ENCODE assay signal across 25 cellular contexts in the genomic region with DNA sequence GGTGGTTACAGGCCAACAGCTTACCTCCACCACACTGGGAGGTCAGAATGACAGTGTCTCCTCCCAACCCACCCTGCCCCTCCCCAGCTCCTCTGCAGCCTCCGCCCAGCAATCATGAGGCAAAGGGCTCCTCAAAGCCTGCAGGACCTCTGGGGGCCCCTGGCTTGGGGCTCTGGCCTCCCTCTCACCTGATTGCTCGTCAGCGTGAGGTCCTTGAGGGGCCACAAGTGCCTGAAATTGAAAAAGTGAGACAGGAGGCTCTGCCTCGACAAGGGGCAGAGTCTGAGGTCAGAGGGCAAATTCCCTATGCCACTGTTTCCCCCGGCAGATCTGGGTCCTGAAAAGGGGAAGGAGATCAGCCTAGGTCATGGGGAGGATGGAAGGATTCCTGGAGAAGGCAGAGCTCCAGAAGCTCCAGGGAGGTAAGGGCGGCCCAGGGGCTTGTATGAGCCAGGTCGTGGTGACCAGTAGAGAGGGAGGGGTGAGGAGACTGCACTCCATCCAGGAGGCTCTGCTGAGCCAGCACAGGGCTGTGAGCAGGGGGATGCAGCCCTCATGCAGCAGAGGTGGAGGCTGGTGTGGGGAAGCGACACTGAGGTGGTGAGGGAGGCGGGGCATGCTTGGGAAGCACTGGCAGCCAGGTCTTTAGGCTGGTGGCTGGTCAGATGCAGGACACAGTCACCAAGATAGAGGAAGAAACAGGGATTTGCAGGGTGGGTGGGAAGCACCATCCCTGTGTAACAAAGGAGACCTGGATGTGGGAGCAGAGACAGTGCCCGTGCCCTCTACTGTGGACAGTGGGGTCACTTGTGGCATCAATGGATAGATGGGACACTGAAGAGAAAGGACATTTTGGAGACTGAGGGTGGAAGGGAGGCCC. TPM values are rescaled to one million over a fixed set of nuclear protein-coding genes. Genes with fewer than 3 reads are reported as not detected.
DNase-seq lines count a peak whose midpoint lies in the region; ATAC-seq, FAIRE-seq and TF ChIP-seq lines count a peak whose summit lies in the region.
"Had no signal": no experiment of that assay in that cellular context is flagged by ENCODE, and none has a peak within 500 bp of the region (broad histone marks: within the 10 kb centered on the region; RNA-seq: fewer than 3 reads in every experiment).

No MANE protein-coding gene starts in this region.

- no peak overlapping the region for H3K27ac Mint-ChIP-seq in activated CD4-positive, alpha-beta T cell treated with anti-CD3 and anti-CD28 coated beads for 36 hours
- no peak overlapping the region for H3K27ac Mint-ChIP-seq in activated CD4-positive, alpha-beta T cell treated with anti-CD3 and anti-CD28 coated beads, Interleukin-2, amount 10 ng/mL, durations not matched to agents 24 days and 14 days
- H3K27ac Mint-ChIP-seq in immature natural killer cell = no peak overlapping the region
- no peak overlapping the region for H3K27ac Mint-ChIP-seq in activated T-helper 17 cell treated with anti-CD3 and anti-CD28 coated beads, Interleukin-2, amount 50 U/mL, for 72 hours
- H3K27ac Mint-ChIP-seq: activated naive CD8-positive, alpha-beta T cell; dendritic cell treated with granulocyte-macrophage colony-stimulating factor and Interleukin-4, amounts not matched to agents 40 ng/mL and 50 ng/mL, for 4 days; GM23338; mesothelial cell of epicardium had no signal

- no peaks in the 10 kb centered on the region for H3K4me1 Mint-ChIP-seq in activated CD4-positive, alpha-beta T cell treated with anti-CD3 and anti-CD28 coated beads for 36 hours
- no peaks in the 10 kb centered on the region for H3K4me1 Mint-ChIP-seq in activated CD4-positive, alpha-beta T cell treated with anti-CD3 and anti-CD28 coated beads, Interleukin-2, amount 10 ng/mL, durations not matched to agents 24 days and 14 days
- no peaks in the 10 kb centered on the region for H3K4me1 Mint-ChIP-seq in immature natural killer cell
- no peaks in the 10 kb centered on the region for H3K4me1 Mint-ChIP-seq in activated T-helper 17 cell treated with anti-CD3 and anti-CD28 coated beads, Interleukin-2, amount 50 U/mL, for 72 hours
- H3K4me1 Mint-ChIP-seq: GM23338, mesothelial cell of epicardium had no signal

- TF ChIP-seq CTCF in left ventricle myocardium inferior (IDR thresholded peaks at IDR 0.05; ENCODE audit: borderline replicate concordance) (no peak), pancreas (IDR thresholded peaks at IDR 0.05) (no peak)

- POLR2A ChIA-PET in activated CD4-positive, alpha-beta T cell treated with anti-CD3 and anti-CD28 coated beads for 36 hours (lab: Charles Lee) = no interaction called here

- H3K4me3 Mint-ChIP-seq in activated CD4-positive, alpha-beta T cell treated with anti-CD3 and anti-CD28 coated beads for 36 hours = no peak overlapping the region
- no peak overlapping the region for H3K4me3 Mint-ChIP-seq in activated CD4-positive, alpha-beta T cell treated with anti-CD3 and anti-CD28 coated beads, Interleukin-2, amount 10 ng/mL, durations not matched to agents 24 days and 14 days
- H3K4me3 Mint-ChIP-seq in immature natural killer cell = no peak overlapping the region
- H3K4me3 Mint-ChIP-seq in activated T-helper 17 cell treated with anti-CD3 and anti-CD28 coated beads, Interleukin-2, amount 50 U/mL, for 72 hours = no peak overlapping the region
- H3K4me3 Mint-ChIP-seq: activated naive CD8-positive, alpha-beta T cell; dendritic cell treated with granulocyte-macrophage colony-stimulating factor and Interleukin-4, amounts not matched to agents 40 ng/mL and 50 ng/mL, for 4 days; GM23338; mesothelial cell of epicardium had no signal

- DNase-seq in activated CD4-positive, alpha-beta T cell treated with anti-CD3 and anti-CD28 coated beads for 36 hours = peak; percentile 2
- no peak for DNase-seq in activated CD4-positive, alpha-beta T cell treated with anti-CD3 and anti-CD28 coated beads, Interleukin-2, amount 10 ng/mL, durations not matched to agents 24 days and 14 days
- DNase-seq in Karpas-422 (peak; percentile 34), left ventricle myocardium inferior (peak; percentile 12), pancreas (peak in 4 of 6 donors; percentile 11 to 39 (median 24)), T1000 (lab: John Stamatoyannopoulos, UW) (no peak), immature natural killer cell (no peak)
- DNase-seq: activated T-cell treated with anti-CD3 and anti-CD28 coated beads for 4 hours; hippocampal formation; NCI-H1105; NCI-H510A treated with DMSO at 0.1 percent for 48 hours; SHP77; stimulated activated naive CD4-positive, alpha-beta T cell treated with Interleukin-2 at 50 U/mL for 16 hours had no signal

- H3K36me3 Mint-ChIP-seq in activated CD4-positive, alpha-beta T cell treated with anti-CD3 and anti-CD28 coated beads for 36 hours (ENCODE audit: low read depth) = peaks cover 2% of the 10 kb centered on the region
- no peaks in the 10 kb centered on the region for H3K36me3 Mint-ChIP-seq in activated CD4-positive, alpha-beta T cell treated with anti-CD3 and anti-CD28 coated beads, Interleukin-2, amount 10 ng/mL, durations not matched to agents 24 days and 14 days (ENCODE audit: low read depth)
- no peaks in the 10 kb centered on the region for H3K36me3 Mint-ChIP-seq in immature natural killer cell
- H3K36me3 Mint-ChIP-seq in activated T-helper 17 cell treated with anti-CD3 and anti-CD28 coated beads, Interleukin-2, amount 50 U/mL, for 72 hours (ENCODE audit: low read depth) = no peaks in the 10 kb centered on the region
- H3K36me3 Mint-ChIP-seq: mesothelial cell of epicardium had no signal

- no peaks in the 10 kb centered on the region for H3K9me2 ChIP-seq in Karpas-422 (replicated peaks; ENCODE audit: insufficient read depth, low read length)

- H3K27ac ChIP-seq in Karpas-422 (ENCODE audit: low read length) (no peak overlapping the region), left ventricle myocardium inferior (replicated peaks) (no peak overlapping the region), pancreas (no peak overlapping the region)
- H3K27ac ChIP-seq: BLaER1 treated with 17β-estradiol and CSF1 and Interleukin-3, amounts not matched to agents 10 nM and 100 nM; tibial nerve had no signal

- no peaks in the 10 kb centered on the region for H3K79me2 ChIP-seq in Karpas-422 (ENCODE audit: low read length)

- ATAC-seq in activated CD4-positive, alpha-beta T cell treated with anti-CD3 and anti-CD28 coated beads for 36 hours = no peak
- ATAC-seq in pancreas = no peak
- ATAC-seq in activated T-helper 17 cell treated with anti-CD3 and anti-CD28 coated beads, Interleukin-2, amount 50 U/mL, for 72 hours (replicated peaks) = no peak

- H4K20me1 ChIP-seq in Karpas-422 (ENCODE audit: insufficient read depth, low read depth, low read length) = no peaks in the 10 kb centered on the region; the same call in 1 of the 2 replicates
- H4K20me1 ChIP-seq: BLaER1 treated with 17β-estradiol and CSF1 and Interleukin-3, amounts not matched to agents 10 nM and 100 nM had no signal

- WGBS in pancreas, 2 donors = 90 to 94% methylated on average over 10 of the region's 10 CpGs

- no peak overlapping the region for H3K4me3 ChIP-seq in Karpas-422 (ENCODE audit: low read length)
- no peak overlapping the region for H3K4me3 ChIP-seq in left ventricle myocardium inferior
- H3K4me3 ChIP-seq in pancreas = no peak overlapping the region
- H3K4me3 ChIP-seq: BLaER1 treated with 17β-estradiol and CSF1 and Interleukin-3, amounts not matched to agents 10 nM and 100 nM; GM23338; tibial nerve had no signal

- H3K27me3 ChIP-seq in Karpas-422 (ENCODE audit: low read length) (no peaks in the 10 kb centered on the region), left ventricle myocardium inferior (ENCODE audit: low read depth) (no peaks in the 10 kb centered on the region), pancreas (no peaks in the 10 kb centered on the region)
- H3K27me3 ChIP-seq: BLaER1 treated with 17β-estradiol and CSF1 and Interleukin-3, amounts not matched to agents 10 nM and 100 nM; tibial nerve had no signal

- no peaks in the 10 kb centered on the region for H3K9me3 Mint-ChIP-seq in activated CD4-positive, alpha-beta T cell treated with anti-CD3 and anti-CD28 coated beads for 36 hours (ENCODE audit: low read depth)
- no peaks in the 10 kb centered on the region for H3K9me3 Mint-ChIP-seq in activated CD4-positive, alpha-beta T cell treated with anti-CD3 and anti-CD28 coated beads, Interleukin-2, amount 10 ng/mL, durations not matched to agents 24 days and 14 days
- H3K9me3 Mint-ChIP-seq in immature natural killer cell = no peaks in the 10 kb centered on the region
- no peaks in the 10 kb centered on the region for H3K9me3 Mint-ChIP-seq in activated T-helper 17 cell treated with anti-CD3 and anti-CD28 coated beads, Interleukin-2, amount 50 U/mL, for 72 hours
- H3K9me3 Mint-ChIP-seq: dendritic cell treated with granulocyte-macrophage colony-stimulating factor and Interleukin-4, amounts not matched to agents 40 ng/mL and 50 ng/mL, for 4 days; GM23338; mesothelial cell of epicardium had no signal

- no peaks in the 10 kb centered on the region for H3K9me3 ChIP-seq in Karpas-422 (ENCODE audit: low read length)
- H3K9me3 ChIP-seq in left ventricle myocardium inferior (replicated peaks) = no peaks in the 10 kb centered on the region
- H3K9me3 ChIP-seq in pancreas = no peaks in the 10 kb centered on the region
- H3K9me3 ChIP-seq: BLaER1 treated with 17β-estradiol and CSF1 and Interleukin-3, amounts not matched to agents 10 nM and 100 nM; tibial nerve had no signal

- no peak overlapping the region for H3K4me2 ChIP-seq in Karpas-422 (ENCODE audit: low read depth, low read length, poor library complexity, severe bottlenecking)
- H3K4me2 ChIP-seq: BLaER1 treated with 17β-estradiol and CSF1 and Interleukin-3, amounts not matched to agents 10 nM and 100 nM; GM23338 had no signal

- H3K36me3 ChIP-seq in Karpas-422 (ENCODE audit: insufficient read depth, low read length) = no peaks in the 10 kb centered on the region
- peaks cover 55% of the 10 kb centered on the region for H3K36me3 ChIP-seq in left ventricle myocardium inferior
- peaks cover 0 to 4% (median 0%) of the 10 kb centered on the region in 3 donors for H3K36me3 ChIP-seq in pancreas
- H3K36me3 ChIP-seq: tibial nerve had no signal

- no peak overlapping the region for H3K9ac ChIP-seq in Karpas-422 (ENCODE audit: low read length)
- H3K9ac ChIP-seq: BLaER1 treated with 17β-estradiol and CSF1 and Interleukin-3, amounts not matched to agents 10 nM and 100 nM had no signal

- no peaks in the 10 kb centered on the region for H3K4me1 ChIP-seq in Karpas-422 (ENCODE audit: low read length)
- peaks cover 31% of the 10 kb centered on the region for H3K4me1 ChIP-seq in left ventricle myocardium inferior
- no peaks in the 10 kb centered on the region for H3K4me1 ChIP-seq in pancreas
- H3K4me1 ChIP-seq: tibial nerve had no signal

- CTCF ChIA-PET in activated CD4-positive, alpha-beta T cell treated with anti-CD3 and anti-CD28 coated beads for 36 hours (lab: Charles Lee) = interaction anchor here (0.8 to 1.0 kb wide), 2 partner anchors 43 to 317 kb away, joined by 3 to 4 read pairs; no protein-coding TSS in a partner anchor

- no peak overlapping the region for H2AFZ ChIP-seq in Karpas-422 (ENCODE audit: low read length)
- H2AFZ ChIP-seq: GM23338 had no signal

- FAIRE-seq in pancreas (lab: Jason Lieb, UNC) = no peak
- FAIRE-seq: A204.1, keratinocyte had no signal

- H3K27me3 Mint-ChIP-seq in activated CD4-positive, alpha-beta T cell treated with anti-CD3 and anti-CD28 coated beads for 36 hours = no peaks in the 10 kb centered on the region
- H3K27me3 Mint-ChIP-seq in activated CD4-positive, alpha-beta T cell treated with anti-CD3 and anti-CD28 coated beads, Interleukin-2, amount 10 ng/mL, durations not matched to agents 24 days and 14 days = no peaks in the 10 kb centered on the region
- peaks cover 0 to 3% (median 0%) of the 10 kb centered on the region in 3 donors for H3K27me3 Mint-ChIP-seq in immature natural killer cell (ENCODE audit: low read depth in 3 of 3)
- H3K27me3 Mint-ChIP-seq in activated T-helper 17 cell treated with anti-CD3 and anti-CD28 coated beads, Interleukin-2, amount 50 U/mL, for 72 hours = no peaks in the 10 kb centered on the region
- H3K27me3 Mint-ChIP-seq: activated naive CD8-positive, alpha-beta T cell had no signal

- intact Hi-C loops in activated CD4-positive, alpha-beta T cell treated with anti-CD3 and anti-CD28 coated beads for 36 hours (cut with DNase I, micrococcal nuclease) = no loop called here
- intact Hi-C loops in activated CD4-positive, alpha-beta T cell treated with anti-CD3 and anti-CD28 coated beads, Interleukin-2, amount 10 ng/mL, durations not matched to agents 24 days and 14 days (cut with micrococcal nuclease) = no loop called here
- intact Hi-C loops in left ventricle myocardium inferior (cut with micrococcal nuclease) = no loop called here
- intact Hi-C loops in pancreas (cut with DNase I) = no loop called here

RNA-seq across cellular contexts. Expression of a gene that starts 20.1 kb away (rescaled TPM):
- total RNA-seq in activated CD4-positive, alpha-beta T cell treated with anti-CD3 and anti-CD28 coated beads for 36 hours = 1 to 10 TPM; 3.2 to 3.3 TPM
- total RNA-seq in activated CD4-positive, alpha-beta T cell treated with anti-CD3 and anti-CD28 coated beads, Interleukin-2, amount 10 ng/mL, durations not matched to agents 24 days and 14 days = 0.47 and 0.99 TPM in 2 replicates
- not detected in 2 replicates for total RNA-seq in Karpas-422 (2014; rRNA removed; shearing (Covaris generic); ENCODE audit: low replicate concordance)
- total RNA-seq in left ventricle myocardium inferior (33.7 TPM), pancreas (10 to 100 TPM in 3 of 6 donors, 1 to 10 TPM in 3; 7.8 to 21.2 (median 9.7) TPM)
- polyA plus RNA-seq in pancreas (10 to 100 TPM; 44.8 to 61.1 TPM), immature natural killer cell (not detected)
- 1 to 10 TPM in 1 of 2 donors, under 1 TPM in 1; 0.69 to 5.2 TPM for total RNA-seq in activated T-helper 17 cell treated with anti-CD3 and anti-CD28 coated beads, Interleukin-2, amount 50 U/mL, for 72 hours

RNA-seq across cellular contexts. Expression of a gene that starts 27.8 kb away (rescaled TPM):
- 1 to 10 TPM; 1.5 to 1.6 TPM for total RNA-seq in activated CD4-positive, alpha-beta T cell treated with anti-CD3 and anti-CD28 coated beads for 36 hours
- 0.19 TPM in 1 of 2 replicates, not detected in the other for total RNA-seq in activated CD4-positive, alpha-beta T cell treated with anti-CD3 and anti-CD28 coated beads, Interleukin-2, amount 10 ng/mL, durations not matched to agents 24 days and 14 days
- total RNA-seq in Karpas-422 (2014; rRNA removed; shearing (Covaris generic); ENCODE audit: low replicate concordance) = not detected in 2 replicates
- total RNA-seq in left ventricle myocardium inferior = 1.5 TPM
- under 1 TPM in 5 of 6 donors, not detected in 1; 0.08 to 0.31 (median 0.13) TPM for total RNA-seq in pancreas
- polyA plus RNA-seq in pancreas = under 1 TPM; 0.42 to 0.52 TPM
- not detected for polyA plus RNA-seq in immature natural killer cell
- total RNA-seq in activated T-helper 17 cell treated with anti-CD3 and anti-CD28 coated beads, Interleukin-2, amount 50 U/mL, for 72 hours = under 1 TPM; 0.15 to 0.53 TPM
- total RNA-seq: fibroblast of villous mesenchyme had no signal
- polyA plus RNA-seq: neural cell had no signal

RNA-seq across cellular contexts. Expression of a gene that starts 44.3 kb away (rescaled TPM):
- total RNA-seq in activated CD4-positive, alpha-beta T cell treated with anti-CD3 and anti-CD28 coated beads for 36 hours = not detected
- not detected in 2 replicates for total RNA-seq in activated CD4-positive, alpha-beta T cell treated with anti-CD3 and anti-CD28 coated beads, Interleukin-2, amount 10 ng/mL, durations not matched to agents 24 days and 14 days
- not detected in 2 replicates for total RNA-seq in Karpas-422 (2014; rRNA removed; shearing (Covaris generic); ENCODE audit: low replicate concordance)
- total RNA-seq in left ventricle myocardium inferior = 0.22 TPM
- total RNA-seq in pancreas = 1 to 10 TPM in 1 of 6 donors, under 1 TPM in 5; 0.28 to 1.0 (median 0.38) TPM
- 1 to 10 TPM in 1 of 2 donors, under 1 TPM in 1; 0.87 to 2.2 TPM for polyA plus RNA-seq in pancreas
- not detected for polyA plus RNA-seq in immature natural killer cell
- under 1 TPM in 1 of 2 donors, not detected in 1; 0.11 TPM for total RNA-seq in activated T-helper 17 cell treated with anti-CD3 and anti-CD28 coated beads, Interleukin-2, amount 50 U/mL, for 72 hours
- total RNA-seq: fibroblast of villous mesenchyme, HT-29 had no signal
- polyA plus RNA-seq: keratinocyte, neural cell had no signal

Comparison
In these comparisons a context has a peak if more than half of its experiments do, and no peak if none do; other contexts are left out.
1. DNase-seq: peak in activated CD4-positive, alpha-beta T cell treated with anti-CD3 and anti-CD28 coated beads for 36 hours (single experiment), Karpas-422 (single experiment), left ventricle myocardium inferior (single experiment) and pancreas (4 of 6); none in activated CD4-positive, alpha-beta T cell treated with anti-CD3 and anti-CD28 coated beads, Interleukin-2, amount 10 ng/mL, durations not matched to agents 24 days and 14 days (single experiment), T1000 (single experiment) and immature natural killer cell (0 of 3).